ENCODE assay signal across 10 cellular contexts in genomic region chr14:61489932-61490331, GRCh38.
DNase-seq lines count a peak whose midpoint lies in the region; ATAC-seq and TF ChIP-seq lines count a peak whose summit lies in the region.
"Had no signal": no experiment of that assay in that cellular context is flagged by ENCODE, and none has a peak within 500 bp of the region (broad histone marks: within the 10 kb centered on the region; RNA-seq: fewer than 3 reads in every experiment).

No MANE protein-coding gene starts in this region.

- CTCF ChIA-PET in CD4-positive, alpha-beta memory T cell (lab: Charles Lee; ENCODE audit: partially characterized antibody): interaction anchor here (1.0 to 9.8 kb wide), 4 partner anchors 10 to 347 kb away, joined by 3 to 106 read pairs (median 3); no protein-coding TSS in a partner anchor

- H3K4me3 ChIP-seq in CD4-positive, alpha-beta memory T cell (ENCODE audit: low read length in 2 of 2): no peak overlapping the region
- no peak overlapping the region for H3K4me3 ChIP-seq in osteoblast (ENCODE audit: insufficient read depth, low read length)
- H3K4me3 ChIP-seq: Peyer's patch had no signal

- peaks cover 65% of the 10 kb centered on the region for H3K4me1 ChIP-seq in CD4-positive, alpha-beta memory T cell (ENCODE audit: insufficient read depth, low read length)
- H3K4me1 ChIP-seq in osteoblast (ENCODE audit: insufficient read depth, low read length): peaks cover 41% of the 10 kb centered on the region

- H3K4me2 ChIP-seq in osteoblast (ENCODE audit: insufficient read depth, low read length): no peak overlapping the region

- H3K79me2 ChIP-seq in osteoblast (ENCODE audit: insufficient read depth, low read length): no peaks in the 10 kb centered on the region

- peaks cover 79% of the 10 kb centered on the region for H3K36me3 ChIP-seq in CD4-positive, alpha-beta memory T cell (ENCODE audit: insufficient read depth, low read length)
- H3K36me3 ChIP-seq in osteoblast (ENCODE audit: insufficient read depth, low read length): no peaks in the 10 kb centered on the region
- H3K36me3 ChIP-seq: Peyer's patch had no signal

- intact Hi-C loops in CD4-positive, alpha-beta memory T cell (cut with micrococcal nuclease): no loop called here

- no peaks in the 10 kb centered on the region for H3K9me3 Mint-ChIP-seq in CD4-positive, alpha-beta memory T cell

- POLR2A ChIA-PET in CD4-positive, alpha-beta memory T cell (lab: Charles Lee; ENCODE audit: partially characterized antibody): interaction anchor here (1.0 to 4.0 kb wide), 3 partner anchors 11 to 13 kb away, joined by 3 to 15 read pairs (median 4); no protein-coding TSS in a partner anchor

- H3K27me3 Mint-ChIP-seq in CD4-positive, alpha-beta memory T cell: no peaks in the 10 kb centered on the region

- H3K27ac ChIP-seq in CD4-positive, alpha-beta memory T cell (ENCODE audit: low read depth, low read length): no peak overlapping the region
- H3K27ac ChIP-seq in osteoblast (ENCODE audit: low read depth, low read length): peak overlapping the region; percentile 50
- H3K27ac ChIP-seq: Peyer's patch had no signal

- H3K27ac Mint-ChIP-seq in CD4-positive, alpha-beta memory T cell: peak overlapping the region in 5 of 7 donors; percentile 62 to 84 (median 75)

- no peaks in the 10 kb centered on the region for H4K20me1 ChIP-seq in osteoblast (ENCODE audit: insufficient read depth, low read length)

- no peak for ATAC-seq in GM18511 (IDR thresholded peaks at IDR 0.05; ENCODE audit: unreplicated experiment)

- no peak for TF ChIP-seq CTCF in osteoblast (IDR thresholded peaks at IDR 0.05; ENCODE audit: extremely low read depth, low read depth, low read length)

- no peaks in the 10 kb centered on the region for H3K9me3 ChIP-seq in CD4-positive, alpha-beta memory T cell (ENCODE audit: control insufficient read depth in 1 of 2, low read length in 2 of 2)
- no peaks in the 10 kb centered on the region for H3K9me3 ChIP-seq in osteoblast (ENCODE audit: low read depth, low read length)
- H3K9me3 ChIP-seq: Peyer's patch had no signal

- H3K4me1 Mint-ChIP-seq in CD4-positive, alpha-beta memory T cell: peaks cover 20 to 41% (median 27%) of the 10 kb centered on the region in 4 donors

- DNase-seq in CD4-positive, alpha-beta memory T cell: no peak
- DNase-seq in RPMI8226 (peak; percentile 86), globus pallidus (ENCODE audit: low spot score) (peak; percentile 54), osteoblast (ENCODE audit: insufficient read length, low spot score, missing footprints) (no peak), GM19240 (ENCODE audit: insufficient read length, low spot score) (no peak), iPS-NIHi7 (ENCODE audit: extremely low spot score) (no peak), NCI-H2107 treated with DMSO at 0.1 percent for 48 hours (lab: John Stamatoyannopoulos, UW; ENCODE audit: unreplicated experiment) (no peak)
- DNase-seq: occipital lobe, Peyer's patch had no signal

- peaks cover 49 to 60% of the 10 kb centered on the region in 2 donors for H3K36me3 Mint-ChIP-seq in CD4-positive, alpha-beta memory T cell

- no peak overlapping the region for H3K4me3 Mint-ChIP-seq in CD4-positive, alpha-beta memory T cell

- H2AFZ ChIP-seq in osteoblast (ENCODE audit: low read length): peak overlapping the region; percentile 35

- H3K27me3 ChIP-seq in CD4-positive, alpha-beta memory T cell (ENCODE audit: insufficient read depth, low read length): no peaks in the 10 kb centered on the region
- H3K27me3 ChIP-seq in osteoblast (ENCODE audit: insufficient read depth, low read length): no peaks in the 10 kb centered on the region
- H3K27me3 ChIP-seq: Peyer's patch had no signal

Comparison
In these comparisons a context has a peak if more than half of its experiments do, and no peak if none do; other contexts are left out.
1. DNase-seq: peak in RPMI8226 (single experiment) and globus pallidus (single experiment); none in CD4-positive, alpha-beta memory T cell (0 of 5), osteoblast (single experiment), GM19240 (single experiment), iPS-NIHi7 (single experiment) and NCI-H2107 treated with DMSO at 0.1 percent for 48 hours (single experiment).